ENCODE assay signal across 9 cellular contexts in the genomic region with DNA sequence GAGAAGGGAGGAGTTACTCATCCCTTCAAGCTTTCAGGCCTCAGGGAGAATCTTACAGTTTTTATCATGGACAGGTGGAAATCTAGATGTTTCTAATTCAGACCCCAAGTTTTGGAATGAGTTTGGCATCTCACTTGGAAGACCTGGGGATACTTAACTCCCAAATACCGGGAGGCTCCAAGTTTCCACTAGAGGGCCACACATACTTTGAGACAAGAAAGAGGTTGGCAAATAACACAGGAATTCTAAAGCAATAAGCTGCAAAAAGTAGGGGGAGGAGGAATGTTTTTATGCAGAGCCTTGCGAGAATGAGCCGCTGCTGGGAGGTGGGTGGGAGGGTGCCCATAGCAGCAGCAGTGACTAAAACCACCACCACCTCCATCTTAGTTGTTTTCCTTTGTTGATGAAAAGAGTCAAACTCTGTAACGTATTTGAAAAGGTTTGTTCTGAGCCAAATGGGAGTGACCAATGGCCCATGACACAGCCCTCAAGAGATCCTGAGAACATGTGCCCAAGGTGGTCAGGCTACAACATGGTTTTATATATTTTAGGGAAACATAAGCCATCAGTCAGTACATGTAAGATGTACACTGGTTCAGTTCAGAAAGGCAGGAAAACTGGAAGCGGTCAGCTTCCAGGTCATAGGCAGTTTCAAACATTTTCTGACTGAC. TPM values are rescaled to one million over a fixed set of nuclear protein-coding genes. Genes with fewer than 3 reads are reported as not detected.
A peak's percentile ranks its signal among the peaks of the same experiment; 100 is the strongest.
DNase-seq lines count a peak whose midpoint lies in the region; ATAC-seq and TF ChIP-seq lines count a peak whose summit lies in the region.
"Had no signal": no experiment of that assay in that cellular context is flagged by ENCODE, and none has a peak within 500 bp of the region (broad histone marks: within the 10 kb centered on the region; RNA-seq: fewer than 3 reads in every experiment).

No MANE protein-coding gene starts in this region.

- H2AFZ ChIP-seq in GM23248 = peak overlapping the region; percentile 42; the same call in 1 of the 2 replicates
- peak overlapping the region; percentile 35 for H2AFZ ChIP-seq in smooth muscle cell (ENCODE audit: low read depth)

- ATAC-seq in RWPE2 (ENCODE audit: low read depth) = peak; percentile 64
- ATAC-seq in GM21390 (IDR thresholded peaks at IDR 0.05; ENCODE audit: unreplicated experiment) = no peak
- no peak for ATAC-seq in GM21717 (IDR thresholded peaks at IDR 0.05; ENCODE audit: unreplicated experiment)
- ATAC-seq: stimulated activated effector memory CD8-positive, alpha-beta T cell treated with anti-CD3 and anti-CD28 coated beads, Interleukin-12 subunit alpha, Interleukin-12 subunit beta, amount 100 ng/mL, for 72 hours had no signal

- no peaks in the 10 kb centered on the region for H3K9me2 ChIP-seq in GM23248 (ENCODE audit: insufficient read depth)

- H3K79me2 ChIP-seq in GM23248 (ENCODE audit: insufficient read depth) = no peaks in the 10 kb centered on the region
- no peaks in the 10 kb centered on the region for H3K79me2 ChIP-seq in smooth muscle cell (ENCODE audit: low read depth)

- H3K4me3 ChIP-seq in GM23248 (no peak overlapping the region), RWPE2 (ENCODE audit: severe bottlenecking) (no peak overlapping the region), smooth muscle cell (no peak overlapping the region)

- H3K27me3 ChIP-seq in GM23248 (replicated peaks; ENCODE audit: insufficient read depth) = peaks cover 4% of the 10 kb centered on the region; the same call in 1 of the 2 replicates
- no peaks in the 10 kb centered on the region for H3K27me3 ChIP-seq in RWPE2 (ENCODE audit: insufficient read depth, poor library complexity, severe bottlenecking)
- H3K27me3 ChIP-seq in smooth muscle cell (ENCODE audit: low read depth) = no peaks in the 10 kb centered on the region

- H3K27ac ChIP-seq in GM23248 (no peak overlapping the region), RWPE2 (ENCODE audit: poor library complexity, severe bottlenecking) (no peak overlapping the region), smooth muscle cell (ENCODE audit: low read depth) (no peak overlapping the region)

- DNase-seq in GM23248 = peak; percentile 65
- DNase-seq in RWPE2 (ENCODE audit: low spot score) = no peak
- peak; percentile 31 for DNase-seq in glomerular visceral epithelial cell (ENCODE audit: extremely low spot score)
- no peak for DNase-seq in smooth muscle cell (lab: John Stamatoyannopoulos, UW; ENCODE audit: unreplicated experiment)
- DNase-seq in NCI-H510A (lab: John Stamatoyannopoulos, UW) = no peak

- H3K9ac ChIP-seq in GM23248 (no peak overlapping the region), smooth muscle cell (ENCODE audit: low read depth) (no peak overlapping the region)

- H3K36me3 ChIP-seq in GM23248 (ENCODE audit: low read depth) (no peaks in the 10 kb centered on the region), RWPE2 (ENCODE audit: low read depth) (no peaks in the 10 kb centered on the region), smooth muscle cell (ENCODE audit: low read depth) (no peaks in the 10 kb centered on the region)

- no peaks in the 10 kb centered on the region for H3K9me3 ChIP-seq in GM23248 (ENCODE audit: low read depth)
- H3K9me3 ChIP-seq in RWPE2 (ENCODE audit: severe bottlenecking) = no peaks in the 10 kb centered on the region
- no peaks in the 10 kb centered on the region for H3K9me3 ChIP-seq in smooth muscle cell (replicated peaks; ENCODE audit: low read depth)

- TF ChIP-seq CTCF in RWPE2 (IDR thresholded peaks at IDR 0.05; ENCODE audit: poor library complexity, severe bottlenecking) (peak; percentile 58), smooth muscle cell (IDR thresholded peaks at IDR 0.05; ENCODE audit: borderline replicate concordance, insufficient read depth, poor library complexity, severe bottlenecking) (peak; percentile 43)

- in situ Hi-C loops in GM23248 (cut with MboI) = no loop called here

- WGBS in GM23248 (ENCODE audit: low coverage in 1 of 2, low lambda C conversion rate in 2 of 2, missing lambda C conversion rate in 2 of 2), 2 experiments = 39 to 43% methylated on average over 5 of the region's 5 CpGs
- 42% methylated on average over 5 of the region's 5 CpGs for WGBS in smooth muscle cell (ENCODE audit: low lambda C conversion rate)

- H3F3A ChIP-seq in GM23248 (ENCODE audit: insufficient read depth) (no peaks in the 10 kb centered on the region), smooth muscle cell (ENCODE audit: low read depth) (no peaks in the 10 kb centered on the region)

- H3K4me1 ChIP-seq in GM23248 (ENCODE audit: insufficient read depth) = no peaks in the 10 kb centered on the region
- H3K4me1 ChIP-seq in RWPE2 (ENCODE audit: insufficient read depth, poor library complexity, severe bottlenecking) = no peaks in the 10 kb centered on the region
- no peaks in the 10 kb centered on the region for H3K4me1 ChIP-seq in smooth muscle cell (ENCODE audit: low read depth)

- H4K20me1 ChIP-seq in GM23248 (ENCODE audit: insufficient read depth) (no peaks in the 10 kb centered on the region), smooth muscle cell (ENCODE audit: low read depth) (no peaks in the 10 kb centered on the region)

- H3K4me2 ChIP-seq in GM23248 (ENCODE audit: unreplicated experiment) = no peak overlapping the region
- H3K4me2 ChIP-seq in smooth muscle cell = no peak overlapping the region

RNA-seq across cellular contexts. Expression of gene RNASE1, which starts 34.2 kb away (rescaled TPM):
- not detected in 2 replicates for total RNA-seq in GM23248 (2014; rRNA removed; shearing (Covaris generic))
- not detected in 2 replicates for polyA plus RNA-seq in GM23248 (2016; fragmentation: Nextera tagmentation; extraction: Ambion mirVana)
- total RNA-seq in smooth muscle cell = 4.0 and 13.5 TPM in 2 replicates
- polyA plus RNA-seq in smooth muscle cell = 6.9 and 8.5 TPM in 2 replicates

RNA-seq across cellular contexts. Expression of gene RNASE3, which starts 54.4 kb away (rescaled TPM):
- not detected in 2 replicates for total RNA-seq in GM23248 (2014; rRNA removed; shearing (Covaris generic))
- polyA plus RNA-seq in GM23248 (2016; fragmentation: Nextera tagmentation; extraction: Ambion mirVana) (not detected in 2 replicates), smooth muscle cell (0.26 TPM in 1 of 2 replicates, not detected in the other)
- total RNA-seq in smooth muscle cell = not detected in 2 replicates
- total RNA-seq: cardiac septum had no signal

RNA-seq across cellular contexts. Expression of gene RNASE6, which starts 55.7 kb away (rescaled TPM):
- total RNA-seq in GM23248 (2014; rRNA removed; shearing (Covaris generic)) = not detected in 2 replicates
- polyA plus RNA-seq in GM23248 (2016; fragmentation: Nextera tagmentation; extraction: Ambion mirVana) (not detected in 2 replicates), smooth muscle cell (0.22 TPM in 1 of 2 replicates, not detected in the other)
- 3.3 TPM in 1 of 2 replicates, not detected in the other for total RNA-seq in smooth muscle cell

Comparison
In these comparisons a context has a peak if more than half of its experiments do, and no peak if none do; other contexts are left out.
1. DNase-seq: peak in GM23248 (single experiment) and glomerular visceral epithelial cell (single experiment); none in RWPE2 (single experiment), smooth muscle cell (single experiment) and NCI-H510A (single experiment).